ENCODE assay signal across 14 cellular contexts in the genomic region with DNA sequence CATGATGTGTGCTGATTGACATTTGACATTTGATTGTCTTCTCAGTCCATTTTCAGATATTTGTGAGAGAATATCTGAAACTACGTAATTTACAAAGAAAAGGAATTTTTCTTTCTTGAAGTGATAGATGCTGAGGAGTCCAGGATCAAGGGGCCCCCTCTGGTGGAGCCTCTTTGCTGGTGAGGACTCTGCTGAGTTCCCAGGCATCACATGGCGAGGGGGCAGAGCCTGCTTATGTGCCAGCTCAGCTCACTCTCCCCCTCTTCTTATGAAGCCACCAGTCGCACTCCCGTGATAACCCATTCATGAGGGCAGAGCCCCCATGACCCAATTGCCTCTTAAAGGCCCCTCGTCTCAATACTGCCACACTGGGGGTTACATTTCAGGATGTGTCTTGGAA.
"Had no signal": no experiment of that assay in that cellular context is flagged by ENCODE, and none has a peak within 500 bp of the region (broad histone marks: within the 10 kb centered on the region; RNA-seq: fewer than 3 reads in every experiment).

No MANE protein-coding gene starts in this region.

- H3K9me3 ChIP-seq: gastroesophageal sphincter, heart left ventricle, prostate gland, tibial nerve had no signal

- DNase-seq: activated B cell treated with CpG ODN at 0.5 μM for 24 hours; activated CD4-positive, alpha-beta T cell treated with anti-CD3 and anti-CD28 coated beads for 4 hours; activated CD8-positive, alpha-beta T cell treated with anti-CD3 and anti-CD28 coated beads, Interleukin-2, amount 10 ng/mL, durations not matched to agents 7 days and 5 days; activated naive CD4-positive, alpha-beta T cell treated with anti-CD3 and anti-CD28 coated beads for 36 hours; activated T-cell treated with anti-CD3 and anti-CD28 coated beads, Interleukin-2, amount 50 U/mL, for 24 hours; cerebellar nuclear complex; dermis blood vessel endothelial cell; heart left ventricle; left ventricle myocardium superior; naive thymus-derived CD4-positive, alpha-beta T cell; right cardiac atrium had no signal

- H3K36me3 ChIP-seq: prostate gland had no signal

- H3K4me3 ChIP-seq: gastroesophageal sphincter, heart left ventricle, prostate gland, tibial nerve had no signal

- ATAC-seq: activated CD8-positive, alpha-beta T cell treated with anti-CD3 and anti-CD28 coated beads, Interleukin-2, amount 10 ng/mL, durations not matched to agents 7 days and 5 days; gastroesophageal sphincter; heart left ventricle; left ventricle myocardium superior; naive thymus-derived CD4-positive, alpha-beta T cell; right cardiac atrium had no signal

- H3K27me3 ChIP-seq: gastroesophageal sphincter, heart left ventricle, tibial nerve had no signal

- H3K4me1 ChIP-seq: prostate gland had no signal

- H3K27ac ChIP-seq: gastroesophageal sphincter, prostate gland, tibial nerve had no signal
